ENCODE assay signal across 8 cellular contexts in genomic region chr5:126972062-126972895, GRCh38. TPM values are rescaled to one million over a fixed set of nuclear protein-coding genes. Genes with fewer than 3 reads are reported as not detected.
A peak's percentile ranks its signal among the peaks of the same experiment; 100 is the strongest.
DNase-seq lines count a peak whose midpoint lies in the region; ATAC-seq and TF ChIP-seq lines count a peak whose summit lies in the region.

No MANE protein-coding gene starts in this region.

- peak overlapping the region; percentile 47 for H3K4me3 Mint-ChIP-seq in activated CD4-positive, alpha-beta memory T cell treated with anti-CD3 and anti-CD28 coated beads for 36 hours

- DNase-seq in HL-60 (ENCODE audit: low read depth in 1 of 2, low spot score in 1 of 2) (peak; percentile 37 to 49), hepatic stellate cell (ENCODE audit: low spot score) (no peak), posterior cingulate gyrus (no peak), NCI-H446 (lab: John Stamatoyannopoulos, UW) (no peak)
- peak; percentile 26 for DNase-seq in activated CD4-positive, alpha-beta memory T cell treated with anti-CD3 and anti-CD28 coated beads for 36 hours

- no peaks in the 10 kb centered on the region for H3K9me3 Mint-ChIP-seq in activated CD4-positive, alpha-beta memory T cell treated with anti-CD3 and anti-CD28 coated beads for 36 hours

- no peaks in the 10 kb centered on the region for H3K36me3 Mint-ChIP-seq in activated CD4-positive, alpha-beta memory T cell treated with anti-CD3 and anti-CD28 coated beads for 36 hours

- POLR2A ChIA-PET in activated CD4-positive, alpha-beta memory T cell treated with anti-CD3 and anti-CD28 coated beads for 36 hours (lab: Charles Lee), result interaction anchor here (0.7 to 0.8 kb wide), 2 partner anchors 57 kb away, joined by 3 to 4 read pairs; no protein-coding TSS in a partner anchor

- H3K4me1 Mint-ChIP-seq in activated CD4-positive, alpha-beta memory T cell treated with anti-CD3 and anti-CD28 coated beads for 36 hours (ENCODE audit: low read depth), result peaks cover 24% of the 10 kb centered on the region

- peaks cover 12 to 18% of the 10 kb centered on the region in 2 donors for H3K4me1 ChIP-seq in muscle layer of duodenum (ENCODE audit: control insufficient read depth in 1 of 2, insufficient read depth in 2 of 2, low read length in 2 of 2)

- peak overlapping the region; percentile 69 for H3K27ac ChIP-seq in HL-60 (replicated peaks)
- H3K27ac ChIP-seq in muscle layer of duodenum (ENCODE audit: low read length), result peak overlapping the region; percentile 22

- TF ChIP-seq POLR2A in GM18505 (IDR thresholded peaks at IDR 0.05; ENCODE audit: borderline replicate concordance, extremely low read depth, insufficient read depth, insufficient read length), result peak; percentile 30

- CTCF ChIA-PET in activated CD4-positive, alpha-beta memory T cell treated with anti-CD3 and anti-CD28 coated beads for 36 hours (lab: Charles Lee), result no interaction called here

- H3K27ac Mint-ChIP-seq in activated CD4-positive, alpha-beta memory T cell treated with anti-CD3 and anti-CD28 coated beads for 36 hours, result peak overlapping the region; percentile 78

- ATAC-seq in GM18505 (IDR thresholded peaks at IDR 0.05; ENCODE audit: unreplicated experiment) (peak; percentile 61), GM21390 (IDR thresholded peaks at IDR 0.05; ENCODE audit: unreplicated experiment) (peak; percentile 69)

- intact Hi-C loops in activated CD4-positive, alpha-beta memory T cell treated with anti-CD3 and anti-CD28 coated beads for 36 hours (cut with micrococcal nuclease), result loop anchor here (1.0 to 2.0 kb wide), 3 partner anchors 16 to 101 kb away; partner anchors contain the start of genes C5orf63 and MARCHF3
- intact Hi-C loops in posterior cingulate gyrus (cut with DNase I), result no loop called here

- H3K36me3 ChIP-seq in muscle layer of duodenum (ENCODE audit: control insufficient read depth in 1 of 2, insufficient read depth in 2 of 2, low read length in 2 of 2), result no peaks in the 10 kb centered on the region

- no peaks in the 10 kb centered on the region for H3K9me3 ChIP-seq in muscle layer of duodenum (ENCODE audit: control insufficient read depth in 1 of 2, low read length in 2 of 2)

- no peaks in the 10 kb centered on the region for H3K27me3 ChIP-seq in HL-60 (ENCODE audit: insufficient read depth, poor library complexity, severe bottlenecking)
- H3K27me3 ChIP-seq in muscle layer of duodenum (ENCODE audit: low read depth, low read length), result no peaks in the 10 kb centered on the region

- no peaks in the 10 kb centered on the region for H3K27me3 Mint-ChIP-seq in activated CD4-positive, alpha-beta memory T cell treated with anti-CD3 and anti-CD28 coated beads for 36 hours

- 0 out of 2 replicates have a peak overlapping the region, but pooled peaks have one; percentile 6 for H3K4me3 ChIP-seq in HL-60 (replicated peaks; ENCODE audit: insufficient read depth, low read length)
- H3K4me3 ChIP-seq in muscle layer of duodenum (ENCODE audit: low read depth in 1 of 2, low read length in 2 of 2), result peak overlapping the region in 1 of 2 donors; percentile 12

- TF ChIP-seq CTCF in HL-60 (IDR thresholded peaks at IDR 0.05; ENCODE audit: insufficient read depth, low read length), result no peak

RNA-seq across cellular contexts. Expression of gene MARCHF3, which starts 58.1 kb away (rescaled TPM):
- total RNA-seq in activated CD4-positive, alpha-beta memory T cell treated with anti-CD3 and anti-CD28 coated beads for 36 hours, result 1 to 10 TPM; 4.0 to 4.4 TPM

Comparison
In these comparisons a context has a peak if more than half of its experiments do, and no peak if none do; other contexts are left out.
1. DNase-seq: peak in HL-60 (2 of 2) and activated CD4-positive, alpha-beta memory T cell treated with anti-CD3 and anti-CD28 coated beads for 36 hours (single experiment); none in hepatic stellate cell (single experiment), posterior cingulate gyrus (0 of 10) and NCI-H446 (0 of 2).